8 cellular contexts compared by ENCODE assay signal in the genomic region with DNA sequence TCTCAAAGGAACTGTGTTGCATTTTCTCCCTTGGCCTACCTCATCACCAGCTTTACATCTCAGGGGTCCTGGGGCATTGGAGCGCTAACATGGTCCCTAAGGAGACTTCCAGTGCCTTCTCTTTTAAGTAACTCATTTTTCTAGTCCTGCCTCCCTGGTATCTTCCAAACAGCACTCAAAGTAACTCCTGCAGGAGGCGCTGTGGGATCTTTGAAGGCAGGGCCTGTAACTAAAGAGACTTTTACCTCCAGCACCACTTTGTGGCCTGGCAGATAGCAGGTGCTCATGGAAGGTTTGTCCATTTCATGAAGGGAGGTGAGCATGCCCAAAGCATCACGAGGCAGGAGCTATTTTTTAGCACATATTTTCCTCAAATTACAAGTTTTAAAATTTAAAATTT.
DNase-seq lines count a peak whose midpoint lies in the region; ATAC-seq and TF ChIP-seq lines count a peak whose summit lies in the region.

No MANE protein-coding gene starts in this region.

- DNase-seq in NCI-H748 (lab: John Stamatoyannopoulos, UW; ENCODE audit: unreplicated experiment) (peak; percentile 73), NCI-H748 treated with DMSO at 0.1 percent for 48 hours (lab: John Stamatoyannopoulos, UW) (no peak), SKM-1 treated with dmso at 0.1 percent for 144 hours (lab: John Stamatoyannopoulos, UW; ENCODE audit: unreplicated experiment) (peak; percentile 47), fibroblast of the aortic adventitia (ENCODE audit: low read depth) (peak; percentile 28), COR-L47 (lab: John Stamatoyannopoulos, UW) (no peak), foreskin fibroblast (no peak)
- DNase-seq in stimulated activated CD4-positive, alpha-beta T cell treated with anti-CD3 and anti-CD28 coated beads, Interleukin-4, amount 100 ng/mL, for 48 hours (ENCODE audit: low read depth in 2 of 2), result peak; percentile 36 to 43

- no peak overlapping the region for H3K4me3 ChIP-seq in fibroblast of the aortic adventitia (ENCODE audit: low read depth, low read length)
- H3K4me3 ChIP-seq in foreskin fibroblast (ENCODE audit: low read depth in 1 of 2, low read length in 2 of 2), result no peak overlapping the region

- TF ChIP-seq CTCF in fibroblast of the aortic adventitia (IDR thresholded peaks at IDR 0.05; ENCODE audit: insufficient read depth, low read length) (peak; percentile 27), foreskin fibroblast (IDR thresholded peaks at IDR 0.05; ENCODE audit: low read depth, low read length) (no peak)

- ATAC-seq in HG03175 (IDR thresholded peaks at IDR 0.05; ENCODE audit: unreplicated experiment), result peak; percentile 52

Comparison
In these comparisons a context has a peak if more than half of its experiments do, and no peak if none do; other contexts are left out.
1. DNase-seq: peak in NCI-H748 (single experiment), SKM-1 treated with dmso at 0.1 percent for 144 hours (single experiment), fibroblast of the aortic adventitia (single experiment) and stimulated activated CD4-positive, alpha-beta T cell treated with anti-CD3 and anti-CD28 coated beads, Interleukin-4, amount 100 ng/mL, for 48 hours (2 of 2); none in NCI-H748 treated with DMSO at 0.1 percent for 48 hours (single experiment), COR-L47 (single experiment) and foreskin fibroblast (0 of 2).